Comparison of ENCODE assay signal across 16 cellular contexts in genomic region chr6:130466744-130467052, GRCh38.
"Had no signal": no experiment of that assay in that cellular context is flagged by ENCODE, and none has a peak within 500 bp of the region (broad histone marks: within the 10 kb centered on the region; RNA-seq: fewer than 3 reads in every experiment).

No MANE protein-coding gene starts in this region.

- DNase-seq: activated CD4-positive, alpha-beta T cell treated with anti-CD3 and anti-CD28 coated beads for 48 hours; activated naive CD4-positive, alpha-beta T cell treated with anti-CD3 and anti-CD28 coated beads for 36 hours; activated T-cell treated with anti-CD3 and anti-CD28 coated beads for 4 hours; cerebellar nuclear complex; dermis blood vessel endothelial cell; glutamatergic neuron; mucosa of descending colon; psoas muscle; sigmoid colon; stimulated activated CD4-positive, alpha-beta T cell treated with anti-CD3 and anti-CD28 coated beads, Interleukin-4, amount 100 ng/mL, for 1 hour; stimulated activated CD8-positive, alpha-beta memory T cell treated with anti-CD3 and anti-CD28 coated beads, Interleukin-4, amount 100 ng/mL, for 48 hours; T-cell; T1000; testis had no signal

- H3K4me1 ChIP-seq: psoas muscle, sigmoid colon, testis had no signal

- ATAC-seq: esophagus mucosa, left lobe of liver, mucosa of descending colon, psoas muscle had no signal

- H3K27ac ChIP-seq: psoas muscle, sigmoid colon, testis had no signal

- H3K9me3 ChIP-seq: mucosa of descending colon, psoas muscle, sigmoid colon, testis had no signal

- H3K27me3 ChIP-seq: sigmoid colon, testis had no signal

- H3K4me3 ChIP-seq: mucosa of descending colon, psoas muscle, sigmoid colon, testis had no signal

- H3K36me3 ChIP-seq: sigmoid colon had no signal
